Comparison of ENCODE assay signal across 26 cellular contexts in the genomic region with DNA sequence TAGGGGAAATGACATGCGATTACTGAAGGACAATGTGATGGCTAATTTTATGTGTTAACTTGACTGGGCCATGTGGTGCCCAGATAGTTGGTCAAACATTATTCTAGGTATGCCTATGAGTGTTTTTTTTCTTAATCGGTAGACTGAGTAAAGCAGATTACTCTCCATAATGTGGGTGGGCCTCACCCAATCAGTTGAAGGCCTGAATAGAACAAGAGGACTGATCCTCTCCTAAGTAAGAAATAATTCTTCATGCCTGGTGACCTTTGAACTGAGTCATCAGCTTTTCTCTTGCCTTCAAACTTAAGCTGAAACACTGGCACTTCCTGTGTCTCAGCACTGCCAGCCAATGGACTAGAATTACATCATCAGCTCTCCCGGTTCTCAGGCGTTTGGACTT.
"Had no signal": no experiment of that assay in that cellular context is flagged by ENCODE, and none has a peak within 500 bp of the region (broad histone marks: within the 10 kb centered on the region; RNA-seq: fewer than 3 reads in every experiment).

No MANE protein-coding gene starts in this region.

- H3K27me3 ChIP-seq: ascending aorta, cardiac muscle cell, SJCRH30 had no signal

- FAIRE-seq: RCC 7860 had no signal

- H3K4me2 ChIP-seq: SK-N-SH had no signal

- H3K4me3 ChIP-seq: ascending aorta, cardiac muscle cell, SJCRH30 had no signal

- H3K27ac ChIP-seq: ascending aorta, cardiac muscle cell, SJCRH30, VCaP had no signal

- H3K27me3 Mint-ChIP-seq: activated CD4-positive, alpha-beta memory T cell treated with anti-CD3 and anti-CD28 coated beads for 36 hours; activated CD4-positive, alpha-beta T cell treated with anti-CD3 and anti-CD28 coated beads, Interleukin-2, amount 10 ng/mL, durations not matched to agents 7 days and 5 days; activated naive CD8-positive, alpha-beta T cell treated with anti-CD3 and anti-CD28 coated beads, Interleukin-2, amount 50 U/mL, for 24 hours; brain had no signal

- H3K36me3 Mint-ChIP-seq: activated CD4-positive, alpha-beta memory T cell treated with anti-CD3 and anti-CD28 coated beads for 36 hours; activated naive CD4-positive, alpha-beta T cell treated with anti-CD3 and anti-CD28 coated beads, Interleukin-2, amount 50 U/mL, for 72 hours had no signal

- H3K27ac Mint-ChIP-seq: activated CD4-positive, alpha-beta memory T cell treated with anti-CD3 and anti-CD28 coated beads for 36 hours; activated CD4-positive, alpha-beta T cell treated with anti-CD3 and anti-CD28 coated beads, Interleukin-2, amount 10 ng/mL, durations not matched to agents 7 days and 5 days; activated naive CD4-positive, alpha-beta T cell treated with anti-CD3 and anti-CD28 coated beads, Interleukin-2, amount 50 U/mL, for 72 hours; activated naive CD8-positive, alpha-beta T cell treated with anti-CD3 and anti-CD28 coated beads, Interleukin-2, amount 50 U/mL, for 24 hours; brain; T-helper 1 cell treated with Interleukin-12 subunit alpha and Interleukin-12 subunit beta and Interleukin-4 antibody, amounts not matched to agents 30 μg/mL and 1 μg/mL, for 36 hours had no signal

- H3K4me1 ChIP-seq: ascending aorta, SJCRH30 had no signal

- H3K36me3 ChIP-seq: ascending aorta, cardiac muscle cell, SJCRH30 had no signal

- H3K9ac ChIP-seq: SK-N-SH had no signal

- H3K4me1 Mint-ChIP-seq: activated CD4-positive, alpha-beta T cell treated with anti-CD3 and anti-CD28 coated beads, Interleukin-2, amount 10 ng/mL, durations not matched to agents 7 days and 5 days; activated naive CD8-positive, alpha-beta T cell treated with anti-CD3 and anti-CD28 coated beads, Interleukin-2, amount 50 U/mL, for 24 hours had no signal

- DNase-seq: activated CD4-positive, alpha-beta memory T cell treated with anti-CD3 and anti-CD28 coated beads for 36 hours; activated CD4-positive, alpha-beta T cell treated with anti-CD3 and anti-CD28 coated beads, Interleukin-2, amount 10 ng/mL, durations not matched to agents 7 days and 5 days; activated CD4-positive, CD25-positive, alpha-beta regulatory T cell; activated CD8-positive, alpha-beta memory T cell treated with anti-CD3 and anti-CD28 coated beads for 24 hours; activated effector memory CD4-positive, alpha-beta T cell treated with anti-CD3 and anti-CD28 coated beads, Interleukin-2, amount 50 U/mL, for 16 hours; activated naive CD4-positive, alpha-beta T cell treated with Interleukin-2 at 50 U/mL for 16 hours; activated naive CD8-positive, alpha-beta T cell treated with anti-CD3 and anti-CD28 coated beads, Interleukin-2, amount 50 U/mL, for 24 hours; activated T-cell treated with anti-CD3 and anti-CD28 coated beads, Interleukin-2, amount 50 U/mL, for 4 hours; amniotic stem cell; KG1; MM.1S; NCI-H1048; NCI-H146; NCI-H187 treated with DMSO at 0.1 percent for 48 hours; NCI-H2081 treated with DMSO at 0.1 percent for 48 hours; NCI-H446; NCI-H524; SJCRH30; SK-N-SH had no signal

- H3K9me3 Mint-ChIP-seq: activated CD4-positive, alpha-beta memory T cell treated with anti-CD3 and anti-CD28 coated beads for 36 hours; activated naive CD8-positive, alpha-beta T cell treated with anti-CD3 and anti-CD28 coated beads, Interleukin-2, amount 50 U/mL, for 24 hours had no signal

- H3K9me2 ChIP-seq: SK-N-SH had no signal

- H3K4me3 Mint-ChIP-seq: activated CD4-positive, alpha-beta memory T cell treated with anti-CD3 and anti-CD28 coated beads for 36 hours; activated CD4-positive, alpha-beta T cell treated with anti-CD3 and anti-CD28 coated beads, Interleukin-2, amount 10 ng/mL, durations not matched to agents 7 days and 5 days; activated naive CD8-positive, alpha-beta T cell treated with anti-CD3 and anti-CD28 coated beads, Interleukin-2, amount 50 U/mL, for 24 hours; activated T-cell treated with anti-CD3 and anti-CD28 coated beads, Interleukin-2, amount 50 U/mL, for 4 hours; brain; T-helper 1 cell treated with Interleukin-12 subunit alpha and Interleukin-12 subunit beta and Interleukin-4 antibody, amounts not matched to agents 30 μg/mL and 1 μg/mL, for 36 hours had no signal

- H3K9me3 ChIP-seq: ascending aorta, SJCRH30, SK-N-SH had no signal
